ENCODE assay signal across 8 cellular contexts in genomic region chr6:87700351-87700728, GRCh38. TPM values are rescaled to one million over a fixed set of nuclear protein-coding genes. Genes with fewer than 3 reads are reported as not detected.
DNase-seq lines count a peak whose midpoint lies in the region; ATAC-seq and TF ChIP-seq lines count a peak whose summit lies in the region.

No MANE protein-coding gene starts in this region.

- peak overlapping the region; percentile 68 for H3K4me2 ChIP-seq in DND-41 (ENCODE audit: insufficient read depth, low read length)

- H3K36me3 Mint-ChIP-seq in osteocyte (ENCODE audit: unreplicated experiment) = peaks cover 1% of the 10 kb centered on the region

- TF ChIP-seq CTCF in DND-41 (IDR thresholded peaks at IDR 0.05; ENCODE audit: borderline replicate concordance, extremely low read depth, low read length, poor library complexity, severe bottlenecking) (no peak), osteocyte (IDR thresholded peaks at IDR 0.05) (no peak)

- peak overlapping the region; percentile 99 for H3K4me3 Mint-ChIP-seq in osteocyte (ENCODE audit: unreplicated experiment)

- peaks cover 43% of the 10 kb centered on the region for H3K4me1 Mint-ChIP-seq in osteocyte (ENCODE audit: unreplicated experiment)

- peak overlapping the region; percentile 98 for H3K27ac Mint-ChIP-seq in osteocyte (ENCODE audit: unreplicated experiment)

- no peak for DNase-seq in DND-41
- DNase-seq in OCI-M1 (lab: John Stamatoyannopoulos, UW) = peak; percentile 59
- DNase-seq in epithelial cell of prostate (ENCODE audit: low read depth, low spot score) = no peak
- DNase-seq in osteocyte (ENCODE audit: extremely low spot score, unreplicated experiment) = no peak
- no peak for DNase-seq in mucosa of gallbladder (ENCODE audit: low spot score)
- DNase-seq in middle frontal gyrus (ENCODE audit: extremely low spot score, low spot score) = no peak

- H3K9me3 ChIP-seq in DND-41 (ENCODE audit: insufficient read depth, low read length, severe bottlenecking) = no peaks in the 10 kb centered on the region

- H3K27ac ChIP-seq in DND-41 (ENCODE audit: low read length) = peak overlapping the region; percentile 90
- H3K27ac ChIP-seq in epithelial cell of prostate = peak overlapping the region; percentile 96

- H2AFZ ChIP-seq in DND-41 (ENCODE audit: low read depth, low read length) = no peak overlapping the region

- no peaks in the 10 kb centered on the region for H3K27me3 ChIP-seq in DND-41 (ENCODE audit: insufficient read depth, low read length, poor library complexity)

- peaks cover 47% of the 10 kb centered on the region for H4K20me1 ChIP-seq in DND-41 (ENCODE audit: insufficient read depth, low read length)

- H3K36me3 ChIP-seq in DND-41 (ENCODE audit: insufficient read depth, low read length) = peaks cover 22% of the 10 kb centered on the region

- peak overlapping the region; percentile 85 for H3K9ac ChIP-seq in DND-41 (ENCODE audit: low read depth, low read length)

- H3K4me1 ChIP-seq in DND-41 (ENCODE audit: insufficient read depth, low read length) = peaks cover 46% of the 10 kb centered on the region

- no peak for ATAC-seq in DND-41 (ENCODE audit: insufficient read depth, low read depth)
- ATAC-seq in GM18520 (IDR thresholded peaks at IDR 0.05; ENCODE audit: unreplicated experiment) = no peak
- no peak for ATAC-seq in GM19395 (IDR thresholded peaks at IDR 0.05; ENCODE audit: unreplicated experiment)

- H3K79me2 ChIP-seq in DND-41 (ENCODE audit: insufficient read depth, low read length) = peaks cover 66% of the 10 kb centered on the region

- H3K27me3 Mint-ChIP-seq in osteocyte (ENCODE audit: unreplicated experiment) = no peaks in the 10 kb centered on the region

- no peaks in the 10 kb centered on the region for H3K9me3 Mint-ChIP-seq in osteocyte (ENCODE audit: unreplicated experiment)

- peak overlapping the region; percentile 76 to 78; a peak in 3 of 4 replicates for H3K4me3 ChIP-seq in DND-41 (ENCODE audit: low read depth in 1 of 2, low read length in 2 of 2)

RNA-seq across cellular contexts. Expression of gene AKIRIN2, which starts 1.7 kb away (rescaled TPM):
- total RNA-seq in osteocyte (67.6 and 68.1 TPM in 2 replicates), mucosa of gallbladder (43.1 TPM)
